Comparison of ENCODE assay signal across 1 cellular context in the genomic region with DNA sequence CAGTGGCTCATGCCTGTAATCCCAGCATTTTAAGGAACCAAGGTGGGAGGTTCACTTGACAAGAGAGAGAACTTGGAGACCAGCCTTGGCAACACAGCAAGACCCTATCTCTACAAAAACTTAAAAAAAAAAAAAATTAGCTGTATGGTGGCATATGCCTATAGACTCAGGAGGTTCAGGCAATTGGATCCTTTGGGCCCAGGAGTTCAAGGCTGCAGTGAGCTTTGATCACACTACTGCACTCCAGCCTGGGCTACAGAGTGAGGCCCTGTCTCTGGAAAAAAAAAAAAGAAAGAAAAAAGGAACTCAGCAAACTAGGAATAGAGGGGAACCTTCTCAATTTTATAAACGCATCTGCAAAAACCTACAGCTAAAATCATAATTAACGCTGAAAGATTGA.
TF ChIP-seq lines count a peak whose summit lies in the region.

No MANE protein-coding gene starts in this region.

TF ChIP-seq in A549, 52 proteins besides CTCF, POLR2A, EP300 and RAD21 (continued from another document):
- TF ChIP-seq, protein P1, sequence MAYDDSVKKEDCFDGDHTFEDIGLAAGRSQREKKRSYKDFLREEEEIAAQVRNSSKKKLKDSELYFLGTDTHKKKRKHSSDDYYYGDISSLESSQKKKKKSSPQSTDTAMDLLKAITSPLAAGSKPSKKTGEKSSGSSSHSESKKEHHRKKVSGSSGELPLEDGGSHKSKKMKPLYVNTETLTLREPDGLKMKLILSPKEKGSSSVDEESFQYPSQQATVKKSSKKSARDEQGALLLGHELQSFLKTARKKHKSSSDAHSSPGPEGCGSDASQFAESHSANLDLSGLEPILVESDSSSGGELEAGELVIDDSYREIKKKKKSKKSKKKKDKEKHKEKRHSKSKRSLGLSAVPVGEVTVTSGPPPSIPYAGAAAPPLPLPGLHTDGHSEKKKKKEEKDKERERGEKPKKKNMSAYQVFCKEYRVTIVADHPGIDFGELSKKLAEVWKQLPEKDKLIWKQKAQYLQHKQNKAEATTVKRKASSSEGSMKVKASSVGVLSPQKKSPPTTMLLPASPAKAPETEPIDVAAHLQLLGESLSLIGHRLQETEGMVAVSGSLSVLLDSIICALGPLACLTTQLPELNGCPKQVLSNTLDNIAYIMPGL (CRISPR knock-in tag; IDR thresholded peaks at IDR 0.05; ENCODE audit: borderline replicate concordance), result no peak
- no peak for TF ChIP-seq NFE2L2 (conservative IDR thresholded peaks at IDR 0.05; ENCODE audit: low read length)
- no peak for TF ChIP-seq TFCP2L1 (CRISPR knock-in tag; IDR thresholded peaks at IDR 0.05)
- no peak for TF ChIP-seq HOXA7 (CRISPR knock-in tag; IDR thresholded peaks at IDR 0.05)
- TF ChIP-seq RCOR1 (IDR thresholded peaks at IDR 0.05; ENCODE audit: low read depth, low read length), result no peak
